In genomic region chr6:43634702-43635303, GRCh38 we compare ENCODE assay signal across 8 cellular contexts. TPM values are rescaled to one million over a fixed set of nuclear protein-coding genes. Genes with fewer than 3 reads are reported as not detected.
DNase-seq lines count a peak whose midpoint lies in the region; ATAC-seq and TF ChIP-seq lines count a peak whose summit lies in the region.

No MANE protein-coding gene starts in this region.

- H4K20me1 ChIP-seq in GM23338 (replicated peaks; ENCODE audit: insufficient read depth), result peaks cover 13% of the 10 kb centered on the region

- H3K36me3 ChIP-seq in A673 (ENCODE audit: insufficient read depth, low read length, poor library complexity, severe bottlenecking) (peaks cover 28% of the 10 kb centered on the region), GM23338 (ENCODE audit: insufficient read depth) (peaks cover 10% of the 10 kb centered on the region)

- no peaks in the 10 kb centered on the region for H3K9me3 ChIP-seq in A673 (ENCODE audit: low read depth, low read length, poor library complexity, severe bottlenecking)

- H3K79me2 ChIP-seq in GM23338 (replicated peaks; ENCODE audit: insufficient read depth), result peaks cover 39% of the 10 kb centered on the region

- H3K27ac ChIP-seq in A673 (ENCODE audit: low read depth, low read length, poor library complexity, severe bottlenecking) (peak overlapping the region; percentile 89), GM23338 (ENCODE audit: low read depth) (peak overlapping the region; percentile 51)

- H3K4me3 Mint-ChIP-seq in GM23338, result peak overlapping the region; percentile 98; the same call in 2 of the 3 replicates
- peak overlapping the region; percentile 99 for H3K4me3 Mint-ChIP-seq in activated naive CD8-positive, alpha-beta T cell
- H3K4me3 Mint-ChIP-seq in naive thymus-derived CD8-positive, alpha-beta T cell, result peak overlapping the region; percentile 92 to 99 (median 98)

- H3K4me1 ChIP-seq in A673 (ENCODE audit: insufficient read depth, low read length, poor library complexity, severe bottlenecking), result peaks cover 38% of the 10 kb centered on the region
- H3K4me1 ChIP-seq in GM23338 (ENCODE audit: insufficient read depth), result peaks cover 13% of the 10 kb centered on the region

- no peak overlapping the region for H3K4me3 ChIP-seq in A673 (ENCODE audit: low read depth, low read length, poor library complexity, severe bottlenecking)
- peak overlapping the region; percentile 99; the same call in 1 of the 2 replicates for H3K4me3 ChIP-seq in GM23338

- CTCF ChIA-PET in A673 (lab: Charles Lee), result no interaction called here

- POLR2A ChIA-PET in A673 (lab: Charles Lee; ENCODE audit: low non-redundant PET), result interaction anchor here (0.5 kb wide), 1 partner anchor 396 kb away, joined by 7 read pairs; no protein-coding TSS in a partner anchor
- POLR2A ChIA-PET in naive thymus-derived CD8-positive, alpha-beta T cell (lab: Charles Lee), result interaction anchor here (0.8 to 1.9 kb wide), 4 partner anchors 8 to 113 kb away, joined by 3 to 8 read pairs (median 4); partner anchors contain the start of genes POLH, RSPH9 and XPO5

- peaks cover 38% of the 10 kb centered on the region for H3K36me3 Mint-ChIP-seq in GM23338 (ENCODE audit: low read depth)
- H3K36me3 Mint-ChIP-seq in activated naive CD8-positive, alpha-beta T cell, result peaks cover 6% of the 10 kb centered on the region
- H3K36me3 Mint-ChIP-seq in naive thymus-derived CD8-positive, alpha-beta T cell, result peaks cover 0 to 27% (median 6%) of the 10 kb centered on the region in 3 donors

- H3K27ac Mint-ChIP-seq in GM23338, result no peak overlapping the region; the same call in 1 of the 2 replicates
- H3K27ac Mint-ChIP-seq in activated naive CD8-positive, alpha-beta T cell, result peak overlapping the region; percentile 95
- H3K27ac Mint-ChIP-seq in naive thymus-derived CD8-positive, alpha-beta T cell, result peak overlapping the region; percentile 93 to 98 (median 97)

- 0 out of 2 replicates have a peak, but pooled peaks cover 6% of the 10 kb centered on the region for H3F3A ChIP-seq in GM23338 (replicated peaks; ENCODE audit: low read depth)

- no peaks in the 10 kb centered on the region for H3K9me3 Mint-ChIP-seq in GM23338
- no peaks in the 10 kb centered on the region for H3K9me3 Mint-ChIP-seq in activated naive CD8-positive, alpha-beta T cell (ENCODE audit: low read depth)
- H3K9me3 Mint-ChIP-seq in naive thymus-derived CD8-positive, alpha-beta T cell, result no peaks in the 10 kb centered on the region

- peaks cover 6% of the 10 kb centered on the region for H3K27me3 Mint-ChIP-seq in GM23338 (ENCODE audit: insufficient read depth, low read depth, poor library complexity)
- H3K27me3 Mint-ChIP-seq in activated naive CD8-positive, alpha-beta T cell, result no peaks in the 10 kb centered on the region
- peaks cover 0 to 2% (median 0%) of the 10 kb centered on the region in 5 donors for H3K27me3 Mint-ChIP-seq in naive thymus-derived CD8-positive, alpha-beta T cell

- H3K4me1 Mint-ChIP-seq in GM23338, result peaks cover 20% of the 10 kb centered on the region
- H3K4me1 Mint-ChIP-seq in activated naive CD8-positive, alpha-beta T cell (ENCODE audit: low read depth), result peaks cover 50% of the 10 kb centered on the region
- H3K4me1 Mint-ChIP-seq in naive thymus-derived CD8-positive, alpha-beta T cell, result peaks cover 24 to 64% (median 51%) of the 10 kb centered on the region in 4 donors

- DNase-seq in A673 (ENCODE audit: low spot score) (no peak), GM23338 (ENCODE audit: low spot score) (no peak), hippocampal formation (lab: John Stamatoyannopoulos, UW) (no peak)
- DNase-seq in naive thymus-derived CD8-positive, alpha-beta T cell, result no peak

- no peak for TF ChIP-seq CTCF in A673 (conservative IDR thresholded peaks at IDR 0.05; ENCODE audit: low read depth, low read length)
- no peak for TF ChIP-seq CTCF in GM23338 (conservative IDR thresholded peaks at IDR 0.05; ENCODE audit: low read depth in 2 of 2)

- no TSS peak for BruUV-seq in A673 (replicated peaks; lab: Mats Ljungman, UMichigan)

- H2AFZ ChIP-seq in GM23338, result peak overlapping the region; percentile 76

- H3K9me2 ChIP-seq in GM23338 (ENCODE audit: insufficient read depth), result no peaks in the 10 kb centered on the region

- intact Hi-C loops in A673 (cut with micrococcal nuclease; ENCODE audit: unreplicated experiment), result no loop called here

- peak overlapping the region; percentile 94 for H3K4me2 ChIP-seq in GM23338

- no peak for ATAC-seq in GM23338
- no peak for ATAC-seq in naive thymus-derived CD8-positive, alpha-beta T cell
- ATAC-seq in HG03095 (IDR thresholded peaks at IDR 0.05; ENCODE audit: unreplicated experiment), result no peak
- no peak for ATAC-seq in GM19455 (IDR thresholded peaks at IDR 0.05; ENCODE audit: unreplicated experiment)
- no peak for ATAC-seq in GM21737 (IDR thresholded peaks at IDR 0.05; ENCODE audit: unreplicated experiment)

- no peaks in the 10 kb centered on the region for H3K27me3 ChIP-seq in A673 (replicated peaks; ENCODE audit: insufficient read depth, low read depth, low read length, poor library complexity)
- no peaks in the 10 kb centered on the region for H3K27me3 ChIP-seq in GM23338 (ENCODE audit: insufficient read depth)

TF ChIP-seq in GM23338, 12 proteins besides CTCF, POLR2A, EP300 and RAD21 (continues in another document):
- TF ChIP-seq ZNF114 (CRISPR knock-in tag; IDR thresholded peaks at IDR 0.05), result no peak
- TF ChIP-seq STAT1 (IDR thresholded peaks at IDR 0.05; ENCODE audit: unreplicated experiment), result no peak
- no peak for TF ChIP-seq ZNF331 (CRISPR knock-in tag; IDR thresholded peaks at IDR 0.05; ENCODE audit: low read depth)
- no peak for TF ChIP-seq REST (IDR thresholded peaks at IDR 0.05; ENCODE audit: unreplicated experiment)
- TF ChIP-seq JUNB (IDR thresholded peaks at IDR 0.05; ENCODE audit: unreplicated experiment), result no peak
- TF ChIP-seq NANOG (IDR thresholded peaks at IDR 0.05; ENCODE audit: borderline replicate concordance), result no peak
- no peak for TF ChIP-seq EZH2phosphoT487 (IDR thresholded peaks at IDR 0.05; ENCODE audit: unreplicated experiment)
- TF ChIP-seq POLR2AphosphoS5 (IDR thresholded peaks at IDR 0.05; ENCODE audit: low read depth), result no peak
- no peak for TF ChIP-seq EZH2 (IDR thresholded peaks at IDR 0.05; ENCODE audit: low read depth, unreplicated experiment)

RNA-seq across cellular contexts. Expression of gene MAD2L1BP, which starts 0.8 kb away (rescaled TPM):
- total RNA-seq in A673 (2021), result 52.0 and 55.3 TPM in 2 replicates
- 39.6 and 51.7 TPM in 2 replicates for total RNA-seq in GM23338 (2014; rRNA removed; shearing (Covaris generic))
- 26.6 and 27.2 TPM in 2 replicates for polyA plus RNA-seq in GM23338 (2016; fragmentation: Nextera tagmentation; extraction: Ambion mirVana)
- total RNA-seq in naive thymus-derived CD8-positive, alpha-beta T cell, result 10 to 100 TPM; 30.3 to 32.9 TPM
- 10 to 100 TPM; 12.5 to 19.6 (median 17.9) TPM for polyA plus RNA-seq in naive thymus-derived CD8-positive, alpha-beta T cell

RNA-seq across cellular contexts. Expression of gene GTPBP2, which starts 5.7 kb away (rescaled TPM):
- 59.4 and 72.1 TPM in 2 replicates for total RNA-seq in A673 (2021)
- 46.4 and 55.9 TPM in 2 replicates for total RNA-seq in GM23338 (2014; rRNA removed; shearing (Covaris generic))
- 14.9 and 17.5 TPM in 2 replicates for polyA plus RNA-seq in GM23338 (2016; fragmentation: Nextera tagmentation; extraction: Ambion mirVana)
- 10 to 100 TPM; 71.6 to 75.7 TPM for total RNA-seq in naive thymus-derived CD8-positive, alpha-beta T cell
- 1 to 10 TPM; 1.1 to 2.6 (median 1.7) TPM for polyA plus RNA-seq in naive thymus-derived CD8-positive, alpha-beta T cell

RNA-seq across cellular contexts. Expression of gene RSPH9, which starts 10.0 kb away (rescaled TPM):
- 0.11 TPM in 2 replicates for total RNA-seq in A673 (2021)
- 0.10 TPM in 1 of 2 replicates, not detected in the other for total RNA-seq in GM23338 (2014; rRNA removed; shearing (Covaris generic))
- 0.38 and 0.39 TPM in 2 replicates for polyA plus RNA-seq in GM23338 (2016; fragmentation: Nextera tagmentation; extraction: Ambion mirVana)
- not detected for total RNA-seq in naive thymus-derived CD8-positive, alpha-beta T cell
- 1 to 10 TPM in 1 of 3 donors, under 1 TPM in 2; 0.44 to 1.1 (median 0.86) TPM for polyA plus RNA-seq in naive thymus-derived CD8-positive, alpha-beta T cell

RNA-seq across cellular contexts. Expression of gene MRPS18A, which starts 52.8 kb away (rescaled TPM):
- 64.6 and 69.1 TPM in 2 replicates for total RNA-seq in A673 (2021)
- total RNA-seq in GM23338 (2014; rRNA removed; shearing (Covaris generic)), result 51.7 and 62.7 TPM in 2 replicates
- 58.6 and 58.9 TPM in 2 replicates for polyA plus RNA-seq in GM23338 (2016; fragmentation: Nextera tagmentation; extraction: Ambion mirVana)
- 10 to 100 TPM; 28.9 to 30.6 TPM for total RNA-seq in naive thymus-derived CD8-positive, alpha-beta T cell
- polyA plus RNA-seq in naive thymus-derived CD8-positive, alpha-beta T cell, result 10 to 100 TPM; 53.1 to 63.1 (median 53.7) TPM

RNA-seq across cellular contexts. Expression of gene POLH, which starts 58.8 kb away (rescaled TPM):
- total RNA-seq in A673 (2021), result 20.0 and 24.9 TPM in 2 replicates
- 7.9 and 9.4 TPM in 2 replicates for total RNA-seq in GM23338 (2014; rRNA removed; shearing (Covaris generic))
- 4.2 and 5.8 TPM in 2 replicates for polyA plus RNA-seq in GM23338 (2016; fragmentation: Nextera tagmentation; extraction: Ambion mirVana)
- total RNA-seq in naive thymus-derived CD8-positive, alpha-beta T cell, result 10 to 100 TPM; 22.9 to 26.5 TPM
- polyA plus RNA-seq in naive thymus-derived CD8-positive, alpha-beta T cell, result 10 to 100 TPM in 2 of 3 donors, 1 to 10 TPM in 1; 5.9 to 18.9 (median 11.6) TPM
